11 cellular contexts compared by ENCODE assay signal in the genomic region with DNA sequence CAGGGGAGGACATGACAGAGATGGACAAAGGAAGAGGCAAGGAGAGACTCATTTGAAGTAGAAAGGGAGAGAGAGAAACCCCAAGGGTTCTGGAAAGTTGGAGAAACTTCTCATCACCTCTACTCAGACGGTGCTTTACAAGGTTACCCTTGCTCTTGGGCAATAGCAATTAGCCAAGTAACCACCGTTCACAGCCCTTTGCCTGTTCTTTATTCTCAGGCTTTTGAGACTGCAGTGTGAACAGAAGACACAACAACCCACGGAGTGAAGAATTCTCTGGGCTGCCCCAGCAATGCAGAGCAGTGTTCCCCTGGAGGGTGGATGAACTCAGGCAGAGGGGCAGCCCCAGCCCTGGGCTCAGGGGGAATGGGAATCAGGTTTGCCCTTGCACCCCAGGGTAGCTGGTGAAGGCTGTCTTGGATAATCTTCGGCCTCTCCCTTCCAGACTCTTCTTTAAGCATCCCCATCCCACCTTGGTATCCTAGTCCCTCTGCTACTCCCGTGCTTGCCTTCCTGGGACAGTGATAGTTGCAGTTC.
DNase-seq lines count a peak whose midpoint lies in the region; ATAC-seq and TF ChIP-seq lines count a peak whose summit lies in the region.
"Had no signal": no experiment of that assay in that cellular context is flagged by ENCODE, and none has a peak within 500 bp of the region (broad histone marks: within the 10 kb centered on the region; RNA-seq: fewer than 3 reads in every experiment).

No MANE protein-coding gene starts in this region.

- TF ChIP-seq CTCF in nephron (IDR thresholded peaks at IDR 0.05; ENCODE audit: unreplicated experiment in 3 of 3) (no peak), upper lobe of left lung (IDR thresholded peaks at IDR 0.05) (no peak)

- 46 to 64% methylated on average over 5 of the region's 5 CpGs for WGBS in upper lobe of left lung, 2 donors

- no peak for TF ChIP-seq POLR2A in upper lobe of left lung (IDR thresholded peaks at IDR 0.05)

- H3K4me1 ChIP-seq in upper lobe of left lung: peaks cover 55 to 70% (median 59%) of the 10 kb centered on the region in 4 donors
- H3K4me1 ChIP-seq in effector memory CD4-positive, alpha-beta T cell (ENCODE audit: control insufficient read depth, insufficient read depth, low read length, poor library complexity, severe bottlenecking): no peaks in the 10 kb centered on the region
- H3K4me1 ChIP-seq: neural progenitor cell had no signal

- H3K4me1 Mint-ChIP-seq in nephron: peaks cover 65% of the 10 kb centered on the region

- ATAC-seq in esophagus mucosa: peak; percentile 5
- no peak for ATAC-seq in upper lobe of left lung (ENCODE audit: low FRiP score in 2 of 2)
- no peak for ATAC-seq in GM21576 (IDR thresholded peaks at IDR 0.05; ENCODE audit: unreplicated experiment)
- ATAC-seq: activated T-cell treated with anti-CD3 and anti-CD28 coated beads, Interleukin-2, amount 50 U/mL, for 72 hours had no signal

- peak; percentile 14 for DNase-seq in activated effector memory CD4-positive, alpha-beta T cell treated with anti-CD3 and anti-CD28 coated beads, Interleukin-2, amount 50 U/mL, for 16 hours
- no peak for DNase-seq in activated effector memory CD4-positive, alpha-beta T cell treated with Interleukin-2 at 50 U/mL for 16 hours
- DNase-seq in upper lobe of left lung: no peak
- DNase-seq in stimulated activated CD4-positive, alpha-beta T cell treated with anti-CD3 and anti-CD28 coated beads, Interleukin-15, amount 100 ng/mL, for 24 hours: no peak
- no peak for DNase-seq in effector memory CD4-positive, alpha-beta T cell
- DNase-seq: activated T-cell treated with anti-CD3 and anti-CD28 coated beads, Interleukin-2, amount 50 U/mL, for 72 hours; cortex of kidney had no signal

- no peaks in the 10 kb centered on the region for H3K9me3 ChIP-seq in upper lobe of left lung
- H3K9me3 ChIP-seq in effector memory CD4-positive, alpha-beta T cell (ENCODE audit: control insufficient read depth, low read length): no peaks in the 10 kb centered on the region

- no peaks in the 10 kb centered on the region for H3K27me3 Mint-ChIP-seq in nephron (ENCODE audit: low read depth)

- H3K4me3 ChIP-seq in upper lobe of left lung: no peak overlapping the region
- H3K4me3 ChIP-seq in effector memory CD4-positive, alpha-beta T cell (ENCODE audit: insufficient read depth, low read depth, low read length, poor library complexity, severe bottlenecking): no peak overlapping the region
- H3K4me3 ChIP-seq: neural progenitor cell had no signal

- peak overlapping the region; percentile 92 to 100 (median 98) for H3K27ac Mint-ChIP-seq in nephron
- H3K27ac Mint-ChIP-seq: activated T-cell treated with anti-CD3 and anti-CD28 coated beads, Interleukin-2, amount 50 U/mL, for 72 hours; neural progenitor cell had no signal

- H3K36me3 ChIP-seq in upper lobe of left lung: no peaks in the 10 kb centered on the region
- no peaks in the 10 kb centered on the region for H3K36me3 ChIP-seq in effector memory CD4-positive, alpha-beta T cell (ENCODE audit: control insufficient read depth, insufficient read depth, low read length)
- H3K36me3 ChIP-seq: neural progenitor cell had no signal

- no peak overlapping the region for H3K4me3 Mint-ChIP-seq in nephron
- H3K4me3 Mint-ChIP-seq: activated T-cell treated with anti-CD3 and anti-CD28 coated beads, Interleukin-2, amount 50 U/mL, for 72 hours; neural progenitor cell had no signal

- no peaks in the 10 kb centered on the region for H3K27me3 ChIP-seq in upper lobe of left lung
- H3K27me3 ChIP-seq in effector memory CD4-positive, alpha-beta T cell (replicated peaks; ENCODE audit: control insufficient read depth, insufficient read depth, low read length, poor library complexity, severe bottlenecking): no peaks in the 10 kb centered on the region
- H3K27me3 ChIP-seq: neural progenitor cell had no signal

- H3K9me3 Mint-ChIP-seq in nephron: no peaks in the 10 kb centered on the region
- H3K9me3 Mint-ChIP-seq: activated T-cell treated with anti-CD3 and anti-CD28 coated beads, Interleukin-2, amount 50 U/mL, for 72 hours; neural progenitor cell had no signal

- no peaks in the 10 kb centered on the region for H3K36me3 Mint-ChIP-seq in nephron (ENCODE audit: low read depth)
- H3K36me3 Mint-ChIP-seq: neural progenitor cell had no signal

- H3K27ac ChIP-seq in upper lobe of left lung: peak overlapping the region; percentile 73 to 90 (median 82)
- no peak overlapping the region for H3K27ac ChIP-seq in effector memory CD4-positive, alpha-beta T cell (ENCODE audit: insufficient read depth, low read length, poor library complexity, severe bottlenecking)
- H3K27ac ChIP-seq: neural progenitor cell had no signal

- TF ChIP-seq EP300 in upper lobe of left lung (IDR thresholded peaks at IDR 0.05): no peak
